Comparison of ENCODE assay signal across 9 cellular contexts in the genomic region with DNA sequence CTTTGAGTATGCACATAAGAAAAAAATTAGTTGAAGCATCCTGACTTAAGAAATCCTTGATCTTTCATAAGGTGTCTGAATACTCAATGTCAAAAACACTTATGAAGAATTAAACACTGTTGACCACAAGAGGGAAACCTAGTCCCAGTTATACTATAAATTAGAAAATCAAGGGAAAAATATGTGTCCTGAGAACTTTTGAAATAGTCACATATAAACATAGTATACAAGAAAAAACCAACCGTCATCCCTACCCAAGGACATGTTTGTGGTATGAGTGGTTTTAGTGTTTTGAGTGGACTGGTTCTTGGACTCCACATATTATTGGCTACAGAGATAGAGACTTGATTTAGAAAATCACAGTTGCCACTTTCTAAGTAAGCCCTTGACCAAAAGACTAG. TPM values are rescaled to one million over a fixed set of nuclear protein-coding genes. Genes with fewer than 3 reads are reported as not detected.
DNase-seq lines count a peak whose midpoint lies in the region; ATAC-seq, FAIRE-seq and TF ChIP-seq lines count a peak whose summit lies in the region.
"Had no signal": no experiment of that assay in that cellular context is flagged by ENCODE, and none has a peak within 500 bp of the region (broad histone marks: within the 10 kb centered on the region; RNA-seq: fewer than 3 reads in every experiment).

No MANE protein-coding gene starts in this region.

- FAIRE-seq in endometrium (lab: Jason Lieb, UNC) = peak; percentile 97

- H3K4me3 ChIP-seq in psoas muscle = no peak overlapping the region

- intact Hi-C loops in psoas muscle (cut with DNase I) = loop anchor here in 1 of 2 donors (5.0 kb wide), 1 partner anchor 265 kb away; no protein-coding TSS in a partner anchor

- WGBS in psoas muscle, 3 donors = 7 to 11% (median 8%) methylated on average over 1 of the region's 1 CpG

- TF ChIP-seq CTCF in psoas muscle (IDR thresholded peaks at IDR 0.05) = peak; percentile 35

- no peaks in the 10 kb centered on the region for H3K36me3 ChIP-seq in psoas muscle (ENCODE audit: insufficient read depth in 1 of 2, low read depth in 1 of 2)

- ATAC-seq in psoas muscle (no peak), HG02884 (IDR thresholded peaks at IDR 0.05; ENCODE audit: unreplicated experiment) (no peak), GM21528 (IDR thresholded peaks at IDR 0.05; ENCODE audit: low FRiP score, unreplicated experiment) (no peak), GM18909 (IDR thresholded peaks at IDR 0.05; ENCODE audit: poor library complexity, unreplicated experiment) (no peak)

- H3K9me3 ChIP-seq in psoas muscle = no peaks in the 10 kb centered on the region

- H3K4me1 ChIP-seq in psoas muscle = no peaks in the 10 kb centered on the region

- DNase-seq in DMS 273 (lab: John Stamatoyannopoulos, UW; ENCODE audit: unreplicated experiment) (peak; percentile 33), DMS 273 treated with DMSO at 0.1 percent for 48 hours (lab: John Stamatoyannopoulos, UW) (no peak), NCI-H226 (peak; percentile 12), psoas muscle (no peak)

- no peak overlapping the region for H3K27ac ChIP-seq in psoas muscle

- H3K27me3 ChIP-seq in psoas muscle (ENCODE audit: insufficient read depth in 3 of 3, low read length in 2 of 3) = peaks cover 0 to 3% (median 0%) of the 10 kb centered on the region in 3 donors

RNA-seq across cellular contexts. Expression of a gene that starts 7.6 kb away (rescaled TPM):
- total RNA-seq in psoas muscle = 10 to 100 TPM; 19.9 to 90.0 (median 61.9) TPM
- polyA plus RNA-seq in psoas muscle = 10 to 100 TPM; 32.0 to 43.0 (median 35.3) TPM

RNA-seq across cellular contexts. Expression of a gene that starts 25.1 kb away (rescaled TPM):
- total RNA-seq in psoas muscle = not detected
- polyA plus RNA-seq in psoas muscle = not detected
- total RNA-seq: skeletal muscle tissue had no signal

Comparison
In these comparisons a context has a peak if more than half of its experiments do, and no peak if none do; other contexts are left out.
1. DNase-seq: peak in DMS 273 (single experiment) and NCI-H226 (single experiment); none in DMS 273 treated with DMSO at 0.1 percent for 48 hours (single experiment) and psoas muscle (0 of 2).